ENCODE assay signal across 1 cellular context in genomic region chr17:27636005-27636520, GRCh38. TPM values are rescaled to one million over a fixed set of nuclear protein-coding genes. Genes with fewer than 3 reads are reported as not detected.
"Had no signal": no experiment of that assay in that cellular context is flagged by ENCODE, and none has a peak within 500 bp of the region (broad histone marks: within the 10 kb centered on the region; RNA-seq: fewer than 3 reads in every experiment).

No MANE protein-coding gene starts in this region.

RNA-seq across cellular contexts. Expression of gene LGALS9, which starts 5.1 kb away (rescaled TPM):
- polyA plus RNA-seq: neural cell had no signal
